Comparison of ENCODE assay signal across 22 cellular contexts in genomic region chr10:121822724-121823123, GRCh38.
"Had no signal": no experiment of that assay in that cellular context is flagged by ENCODE, and none has a peak within 500 bp of the region (broad histone marks: within the 10 kb centered on the region; RNA-seq: fewer than 3 reads in every experiment).

No MANE protein-coding gene starts in this region.

- H3K27me3 ChIP-seq: MG63, SJCRH30 had no signal

- ATAC-seq: Panc1, Right ventricle myocardium inferior, SK-N-SH treated with all-trans-retinoic acid at 6 μM for 48 hours had no signal

- H3K4me1 ChIP-seq: SJCRH30 had no signal

- H3K9me3 Mint-ChIP-seq: IgD-negative memory B cell had no signal

- H3K27me3 Mint-ChIP-seq: IgD-negative memory B cell had no signal

- H3K9me3 ChIP-seq: MG63, SJCRH30 had no signal

- DNase-seq: KBM-7, MG63, NCI-H1092, NCI-H1105 treated with DMSO at 0.1 percent for 48 hours, NCI-H1417 treated with DMSO at 0.1 percent for 48 hours, NCI-H146, NCI-H1694 treated with DMSO at 0.1 percent for 48 hours, NCI-H1930, NCI-H2081, NCI-H2107, NCI-H2227 treated with DMSO at 0.1 percent for 48 hours, NCI-H446, NCI-H510A, NCI-H524 treated with DMSO at 0.1 percent for 48 hours, NCI-H69, NCI-H774, SHP77 treated with DMSO at 0.1 percent for 48 hours, SJCRH30 had no signal

- H3K27ac ChIP-seq: SJCRH30 had no signal

- H3K36me3 ChIP-seq: SJCRH30 had no signal

- H3K4me3 ChIP-seq: MG63, SJCRH30 had no signal
